ENCODE assay signal across 1 cellular context in genomic region chr2:168713325-168713724, GRCh38.
TF ChIP-seq lines count a peak whose summit lies in the region.

No MANE protein-coding gene starts in this region.

TF ChIP-seq in K562, 482 proteins besides CTCF, POLR2A, EP300 and RAD21 (continued from another document and continues in another):
- TF ChIP-seq TFE3 (CRISPR knock-in tag; IDR thresholded peaks at IDR 0.05) = no peak
- TF ChIP-seq ARID1B (IDR thresholded peaks at IDR 0.05) = peak; percentile 84
- no peak for TF ChIP-seq ZBTB17 (CRISPR knock-in tag; IDR thresholded peaks at IDR 0.05)
- TF ChIP-seq SUPT5H (IDR thresholded peaks at IDR 0.05) = no peak
- no peak for TF ChIP-seq PCBP1 (IDR thresholded peaks at IDR 0.05; ENCODE audit: low read depth, low read length, poor library complexity, severe bottlenecking)
- no peak for TF ChIP-seq TARDBP (IDR thresholded peaks at IDR 0.05)
- no peak for TF ChIP-seq ZNF133 (CRISPR knock-in tag; IDR thresholded peaks at IDR 0.05)
- no peak for TF ChIP-seq L3MBTL2 (IDR thresholded peaks at IDR 0.05)
- TF ChIP-seq MCM5 (IDR thresholded peaks at IDR 0.05; ENCODE audit: low read depth) = no peak
- no peak for TF ChIP-seq ZNF445 (CRISPR knock-in tag; IDR thresholded peaks at IDR 0.05; ENCODE audit: low read depth)
- TF ChIP-seq TFAM (CRISPR knock-in tag; conservative IDR thresholded peaks at IDR 0.05) = no peak
- no peak for TF ChIP-seq E2F6 (IDR thresholded peaks at IDR 0.05; ENCODE audit: borderline replicate concordance in 1 of 2, extremely low read depth in 1 of 2, insufficient read depth in 1 of 2, insufficient read length in 1 of 2, low read depth in 1 of 2, low read length in 1 of 2, poor library complexity in 1 of 2, severe bottlenecking in 1 of 2)
- TF ChIP-seq HDAC3 (IDR thresholded peaks at IDR 0.05; ENCODE audit: borderline replicate concordance, partially characterized antibody) = no peak
- no peak for TF ChIP-seq PHTF2 (CRISPR knock-in tag; IDR thresholded peaks at IDR 0.05)
- TF ChIP-seq MAFF (IDR thresholded peaks at IDR 0.05; ENCODE audit: low read length) = no peak
- TF ChIP-seq CBFB (CRISPR knock-in tag; IDR thresholded peaks at IDR 0.05) = no peak
- no peak for TF ChIP-seq ZFPM2 (CRISPR knock-in tag; IDR thresholded peaks at IDR 0.05)
- no peak for TF ChIP-seq XRCC5 (IDR thresholded peaks at IDR 0.05; ENCODE audit: low read depth, low read length)
- no peak for TF ChIP-seq SP1 (CRISPR knock-in tag; IDR thresholded peaks at IDR 0.05)
- TF ChIP-seq TCFL5 (CRISPR knock-in tag; conservative IDR thresholded peaks at IDR 0.05) = 0 out of 2 replicates have a peak, but pooled peaks have one; percentile 12
- TF ChIP-seq ZNF444 (CRISPR knock-in tag; IDR thresholded peaks at IDR 0.05) = no peak
- no peak for TF ChIP-seq LARP7 (IDR thresholded peaks at IDR 0.05)
- TF ChIP-seq PHB (CRISPR knock-in tag; IDR thresholded peaks at IDR 0.05) = no peak
- no peak for TF ChIP-seq NEUROD1 (IDR thresholded peaks at IDR 0.05; ENCODE audit: borderline replicate concordance, low read depth, low read length, partially characterized antibody)
- no peak for TF ChIP-seq ETS2 (tag; IDR thresholded peaks at IDR 0.05; ENCODE audit: borderline replicate concordance, poor library complexity, severe bottlenecking)
- TF ChIP-seq ADNP (tag; IDR thresholded peaks at IDR 0.05) = peak; percentile 67
- no peak for TF ChIP-seq MAX (CRISPR knock-in tag; IDR thresholded peaks at IDR 0.05)
- TF ChIP-seq ILF3 (IDR thresholded peaks at IDR 0.05; ENCODE audit: borderline replicate concordance) = no peak
- no peak for TF ChIP-seq GABPB2 (CRISPR knock-in tag; conservative IDR thresholded peaks at IDR 0.05)
- no peak for TF ChIP-seq ZNF354B (CRISPR knock-in tag; IDR thresholded peaks at IDR 0.05)
- no peak for TF ChIP-seq ATF1 (CRISPR knock-in tag; IDR thresholded peaks at IDR 0.05)
- no peak for TF ChIP-seq ATF1 (tag; IDR thresholded peaks at IDR 0.05)
- TF ChIP-seq E2F5 (CRISPR knock-in tag; IDR thresholded peaks at IDR 0.05) = no peak
- TF ChIP-seq STAT5B (CRISPR knock-in tag; IDR thresholded peaks at IDR 0.05) = no peak
- no peak for TF ChIP-seq ZFP36 (IDR thresholded peaks at IDR 0.05; ENCODE audit: low read depth, low read length, partially characterized antibody)
- TF ChIP-seq NFIC (IDR thresholded peaks at IDR 0.05) = no peak
- TF ChIP-seq ZBTB7A (IDR thresholded peaks at IDR 0.05; ENCODE audit: borderline replicate concordance, control insufficient read depth, low read depth, low read length) = no peak
- TF ChIP-seq ZBTB8A (IDR thresholded peaks at IDR 0.05; ENCODE audit: partially characterized antibody) = no peak
- 0 out of 4 replicates have a peak, but pooled peaks of 1 of the 2 experiments have one; percentile 33 for TF ChIP-seq RCOR1 (IDR thresholded peaks at IDR 0.05; ENCODE audit: borderline replicate concordance in 1 of 2, low read depth in 2 of 2, low read length in 2 of 2)
- TF ChIP-seq THAP7 (CRISPR knock-in tag; IDR thresholded peaks at IDR 0.05) = no peak
- TF ChIP-seq ARID3A (IDR thresholded peaks at IDR 0.05; ENCODE audit: borderline replicate concordance, low read depth, low read length) = no peak
- peak; percentile 35 for TF ChIP-seq CBFA2T2 (conservative IDR thresholded peaks at IDR 0.05)
- TF ChIP-seq CHAMP1 (IDR thresholded peaks at IDR 0.05) = no peak
- no peak for TF ChIP-seq TCF7L2 (IDR thresholded peaks at IDR 0.05; ENCODE audit: low read depth, low read length)
- TF ChIP-seq ZNF639 (CRISPR knock-in tag; conservative IDR thresholded peaks at IDR 0.05 in 1 of 2, IDR thresholded peaks at IDR 0.05 in 1 of 2) = 0 out of 4 replicates have a peak, but pooled peaks of 1 of the 2 experiments have one; percentile 59
- no peak for TF ChIP-seq RHOXF2B (CRISPR knock-in tag; conservative IDR thresholded peaks at IDR 0.05)
- no peak for TF ChIP-seq HNRNPL (IDR thresholded peaks at IDR 0.05; ENCODE audit: low read depth, low read length)
- peak; percentile 69 for TF ChIP-seq TAL1 (IDR thresholded peaks at IDR 0.05)
- TF ChIP-seq ZNF282 (CRISPR knock-in tag; IDR thresholded peaks at IDR 0.05) = no peak
- no peak for TF ChIP-seq ASH1L (IDR thresholded peaks at IDR 0.05; ENCODE audit: borderline replicate concordance, low read depth, partially characterized antibody)
- no peak for TF ChIP-seq RAD51 (IDR thresholded peaks at IDR 0.05; ENCODE audit: borderline replicate concordance, low read depth)
- TF ChIP-seq KLF1 (tag; IDR thresholded peaks at IDR 0.05) = no peak
- TF ChIP-seq FOXA1 (IDR thresholded peaks at IDR 0.05; ENCODE audit: borderline replicate concordance) = no peak
- no peak for TF ChIP-seq MLX (CRISPR knock-in tag; conservative IDR thresholded peaks at IDR 0.05)
- no peak for TF ChIP-seq BRD4 (IDR thresholded peaks at IDR 0.05)
- TF ChIP-seq PTRF (tag; IDR thresholded peaks at IDR 0.05) = no peak
- TF ChIP-seq TBL1XR1 (IDR thresholded peaks at IDR 0.05; ENCODE audit: low read length in 2 of 2) = peak in 1 of 2 experiments; percentile 42; a peak in 1 of 4 replicates
- TF ChIP-seq ZNF717 (CRISPR knock-in tag; IDR thresholded peaks at IDR 0.05) = no peak
- no peak for TF ChIP-seq RBM22 (IDR thresholded peaks at IDR 0.05; ENCODE audit: low read depth, low read length, poor library complexity, severe bottlenecking)
- TF ChIP-seq ZNF699 (CRISPR knock-in tag; IDR thresholded peaks at IDR 0.05; ENCODE audit: insufficient replicate concordance) = no peak
- no peak for TF ChIP-seq BCL6 (CRISPR knock-in tag; IDR thresholded peaks at IDR 0.05)
- TF ChIP-seq CREB5 (CRISPR knock-in tag; IDR thresholded peaks at IDR 0.05) = no peak
- TF ChIP-seq POLR2AphosphoS2 (IDR thresholded peaks at IDR 0.05; ENCODE audit: low read length) = no peak
- TF ChIP-seq ZNF778 (CRISPR knock-in tag; IDR thresholded peaks at IDR 0.05) = no peak
- TF ChIP-seq SMARCA4 (IDR thresholded peaks at IDR 0.05) = peak; percentile 71; the same call in 1 of the 2 replicates
- TF ChIP-seq SIN3A (IDR thresholded peaks at IDR 0.05; ENCODE audit: borderline replicate concordance in 2 of 2, control insufficient read depth in 1 of 2, low read depth in 2 of 2, low read length in 2 of 2) = no peak
- TF ChIP-seq FOXJ2 (tag; IDR thresholded peaks at IDR 0.05) = peak; percentile 99
- TF ChIP-seq ARID2 (IDR thresholded peaks at IDR 0.05) = no peak
- TF ChIP-seq CGGBP1 (CRISPR knock-in tag; IDR thresholded peaks at IDR 0.05) = no peak
- no peak for TF ChIP-seq SMAD2 (IDR thresholded peaks at IDR 0.05; ENCODE audit: low read depth, low read length)
- TF ChIP-seq ZNF384 (IDR thresholded peaks at IDR 0.05; ENCODE audit: low read depth, low read length) = no peak
- TF ChIP-seq PRMT5 (CRISPR knock-in tag; IDR thresholded peaks at IDR 0.05) = no peak
- no peak for TF ChIP-seq TAF1 (IDR thresholded peaks at IDR 0.05; ENCODE audit: control insufficient read depth, extremely low read depth, insufficient read depth, low read length, severe bottlenecking)
- TF ChIP-seq EWSR1 (IDR thresholded peaks at IDR 0.05; ENCODE audit: borderline replicate concordance, low read depth, partially characterized antibody) = no peak
- TF ChIP-seq CBX3 (IDR thresholded peaks at IDR 0.05; ENCODE audit: borderline replicate concordance in 1 of 2, low read length in 2 of 2) = no peak
